ENCODE assay signal across 2 cellular contexts in genomic region chr5:74145904-74146303, GRCh38.
A peak's percentile ranks its signal among the peaks of the same experiment; 100 is the strongest.
TF ChIP-seq lines count a peak whose summit lies in the region.

No MANE protein-coding gene starts in this region.

TF ChIP-seq in GM23338, 12 proteins besides CTCF, POLR2A, EP300 and RAD21 (continued from another document):
- TF ChIP-seq ZNF331 (CRISPR knock-in tag; IDR thresholded peaks at IDR 0.05; ENCODE audit: low read depth) (no peak), POLR2AphosphoS5 (IDR thresholded peaks at IDR 0.05; ENCODE audit: low read depth) (no peak)

TF ChIP-seq in K562, 482 proteins besides CTCF, POLR2A, EP300 and RAD21 (continued from another document):
- TF ChIP-seq ZMIZ1 (IDR thresholded peaks at IDR 0.05; ENCODE audit: low read depth in 2 of 2, low read length in 2 of 2) (no peak), ATF3 (IDR thresholded peaks at IDR 0.05) (peak; percentile 70), ATF3 (CRISPR knock-in tag; conservative IDR thresholded peaks at IDR 0.05) (no peak), SMC3 (conservative IDR thresholded peaks at IDR 0.05; ENCODE audit: insufficient read depth, low read depth, low read length) (no peak), COPS2 (conservative IDR thresholded peaks at IDR 0.05) (no peak), RBM34 (IDR thresholded peaks at IDR 0.05; ENCODE audit: borderline replicate concordance, insufficient read depth, low read length) (no peak), ZNF146 (CRISPR knock-in tag; IDR thresholded peaks at IDR 0.05; ENCODE audit: unreplicated experiment) (no peak), TCF3 (CRISPR knock-in tag; IDR thresholded peaks at IDR 0.05) (no peak)
TF ChIP-seq in K562: peak in this region for 2.
